ENCODE assay signal across 1 cellular context in genomic region chr4:168920438-168921081, GRCh38.
TF ChIP-seq lines count a peak whose summit lies in the region.

No MANE protein-coding gene starts in this region.

TF ChIP-seq in H1, 55 proteins besides CTCF, POLR2A, EP300 and RAD21:
- TF ChIP-seq SP2 (IDR thresholded peaks at IDR 0.05; ENCODE audit: low read length), result no peak
